8 cellular contexts compared by ENCODE assay signal in genomic region chr6:16239090-16239797, GRCh38. TPM values are rescaled to one million over a fixed set of nuclear protein-coding genes. Genes with fewer than 3 reads are reported as not detected.
A peak's percentile ranks its signal among the peaks of the same experiment; 100 is the strongest.
DNase-seq lines count a peak whose midpoint lies in the region; ATAC-seq and TF ChIP-seq lines count a peak whose summit lies in the region.

No MANE protein-coding gene starts in this region.

- no peaks in the 10 kb centered on the region for H3K36me3 Mint-ChIP-seq in Caco-2 (ENCODE audit: insufficient read depth, unreplicated experiment)
- no peaks in the 10 kb centered on the region for H3K36me3 Mint-ChIP-seq in dendritic cell treated with granulocyte-macrophage colony-stimulating factor and Interleukin-4, amounts not matched to agents 40 ng/mL and 50 ng/mL, for 4 days (ENCODE audit: low read depth)

- ATAC-seq in HG02759 (IDR thresholded peaks at IDR 0.05; ENCODE audit: unreplicated experiment) (peak; percentile 2), left lobe of liver (peak; percentile 83), GM21576 (IDR thresholded peaks at IDR 0.05; ENCODE audit: unreplicated experiment) (no peak), GM18868 (IDR thresholded peaks at IDR 0.05; ENCODE audit: unreplicated experiment) (no peak)

- intact Hi-C loops in Caco-2 (cut with micrococcal nuclease; ENCODE audit: unreplicated experiment): no loop called here
- intact Hi-C loops in dendritic cell treated with granulocyte-macrophage colony-stimulating factor and Interleukin-4, amounts not matched to agents 40 ng/mL and 50 ng/mL, for 4 days (cut with micrococcal nuclease): no loop called here

- peak overlapping the region; percentile 27 for H3K27ac Mint-ChIP-seq in Caco-2 (ENCODE audit: unreplicated experiment)
- H3K27ac Mint-ChIP-seq in dendritic cell treated with granulocyte-macrophage colony-stimulating factor and Interleukin-4, amounts not matched to agents 40 ng/mL and 50 ng/mL, for 4 days: peak overlapping the region; percentile 67

- DNase-seq in Caco-2 (peak in 1 of 2 experiments; percentile 14), SK-MEL-5 (ENCODE audit: low read depth, low spot score) (peak; percentile 94), left lobe of liver (ENCODE audit: low spot score) (peak; percentile 78)
- peak; percentile 4 for DNase-seq in stimulated activated CD4-positive, alpha-beta T cell treated with anti-CD3 and anti-CD28 coated beads, Interleukin-4, amount 100 ng/mL, for 24 hours

- H3K27me3 ChIP-seq in Caco-2 (replicated peaks; ENCODE audit: control insufficient read depth, insufficient read depth, low read length): no peaks in the 10 kb centered on the region

- CTCF ChIA-PET in Caco-2 (lab: Charles Lee): interaction anchor here (0.7 kb wide), 1 partner anchor 20 kb away, joined by 3 read pairs; no protein-coding TSS in a partner anchor

- in situ Hi-C loops in SK-MEL-5 (cut with HindIII; ENCODE audit: low pct_unique_long_range_greater_than_20kb, low sequenced_read_pairs): no loop called here

- H3K36me3 ChIP-seq in Caco-2 (ENCODE audit: control insufficient read depth, insufficient read depth, low read length): no peaks in the 10 kb centered on the region

- no peaks in the 10 kb centered on the region for H3K4me1 Mint-ChIP-seq in Caco-2 (ENCODE audit: low read depth, unreplicated experiment)
- peaks cover 46% of the 10 kb centered on the region for H3K4me1 Mint-ChIP-seq in dendritic cell treated with granulocyte-macrophage colony-stimulating factor and Interleukin-4, amounts not matched to agents 40 ng/mL and 50 ng/mL, for 4 days (ENCODE audit: low read depth)

- no peak for TF ChIP-seq CTCF in Caco-2 (IDR thresholded peaks at IDR 0.05; ENCODE audit: insufficient read depth in 1 of 2, low read depth in 1 of 2, low read length in 1 of 2, severe bottlenecking in 1 of 2, unreplicated experiment in 1 of 2)

- POLR2A ChIA-PET in Caco-2 (lab: Charles Lee): no interaction called here

- BruUV-seq in Caco-2 (replicated peaks; lab: Mats Ljungman, UMichigan): no TSS peak

- H3K4me1 ChIP-seq in Caco-2: peaks cover 5% of the 10 kb centered on the region

- peaks cover 8% of the 10 kb centered on the region for H3K27me3 Mint-ChIP-seq in Caco-2 (ENCODE audit: insufficient read depth, unreplicated experiment)
- peaks cover 75% of the 10 kb centered on the region for H3K27me3 Mint-ChIP-seq in dendritic cell treated with granulocyte-macrophage colony-stimulating factor and Interleukin-4, amounts not matched to agents 40 ng/mL and 50 ng/mL, for 4 days

- H3K4me3 Mint-ChIP-seq in Caco-2 (ENCODE audit: unreplicated experiment): peak overlapping the region; percentile 91
- peak overlapping the region; percentile 83 for H3K4me3 Mint-ChIP-seq in dendritic cell treated with granulocyte-macrophage colony-stimulating factor and Interleukin-4, amounts not matched to agents 40 ng/mL and 50 ng/mL, for 4 days

- H3K9me3 Mint-ChIP-seq in Caco-2 (ENCODE audit: unreplicated experiment): no peaks in the 10 kb centered on the region
- H3K9me3 Mint-ChIP-seq in dendritic cell treated with granulocyte-macrophage colony-stimulating factor and Interleukin-4, amounts not matched to agents 40 ng/mL and 50 ng/mL, for 4 days: no peaks in the 10 kb centered on the region

- H3K4me3 ChIP-seq in Caco-2 (ENCODE audit: low read depth, low read length): peak overlapping the region; percentile 57

- no peaks in the 10 kb centered on the region for H3K9me3 ChIP-seq in Caco-2

RNA-seq across cellular contexts. Expression of gene GMPR, which starts 0.9 kb away (rescaled TPM):
- 1.1 and 1.3 TPM in 2 replicates for total RNA-seq in Caco-2 (2022)
- total RNA-seq in SK-MEL-5 (2014; rRNA removed; shearing (Covaris generic)): 102 and 109 TPM in 2 replicates
- polyA plus RNA-seq in SK-MEL-5 (2015; cell fraction: cytosol; rRNA removed): 107 and 116 TPM in 2 replicates
- 35.7 and 43.3 TPM in 2 replicates for polyA plus RNA-seq in SK-MEL-5 (2015; cell fraction: nucleus; rRNA removed)
- 4.3 TPM for total RNA-seq in left lobe of liver

Comparison
In these comparisons a context has a peak if more than half of its experiments do, and no peak if none do; other contexts are left out.
1. ATAC-seq: peak in HG02759 (single experiment) and left lobe of liver (single experiment); none in GM21576 (single experiment) and GM18868 (single experiment).
2. RNA of gene GMPR, which starts 0.9 kb away (total RNA-seq): 102 to 109 TPM in SK-MEL-5; 4.3 TPM in left lobe of liver (single experiment) and 1.1 to 1.3 TPM in Caco-2; every median in the first group is over 10 times any median in the second.